ENCODE assay signal across 16 cellular contexts in genomic region chr3:141952611-141953010, GRCh38.
"Had no signal": no experiment of that assay in that cellular context is flagged by ENCODE, and none has a peak within 500 bp of the region (broad histone marks: within the 10 kb centered on the region; RNA-seq: fewer than 3 reads in every experiment).

No MANE protein-coding gene starts in this region.

- H3K27ac Mint-ChIP-seq: activated CD4-positive, alpha-beta T cell treated with anti-CD3 and anti-CD28 coated beads, Interleukin-2, amount 10 ng/mL, durations not matched to agents 7 days and 5 days; natural killer cell had no signal

- H3K27me3 ChIP-seq: gastrocnemius medialis, heart left ventricle, left lung, stomach had no signal

- H3K9me3 ChIP-seq: gastrocnemius medialis, heart left ventricle, left lung, stomach, thoracic aorta had no signal

- ATAC-seq: gastrocnemius medialis, heart left ventricle, left lung, natural killer cell had no signal

- H3K27me3 Mint-ChIP-seq: activated CD4-positive, alpha-beta T cell treated with anti-CD3 and anti-CD28 coated beads, Interleukin-2, amount 10 ng/mL, durations not matched to agents 7 days and 5 days had no signal

- DNase-seq: activated CD4-positive, alpha-beta T cell treated with anti-CD3 and anti-CD28 coated beads, Interleukin-2, amount 10 ng/mL, durations not matched to agents 7 days and 5 days; activated CD4-positive, CD25-positive, alpha-beta regulatory T cell; activated naive CD4-positive, alpha-beta T cell; anterior cingulate cortex; cerebellar nuclear complex; effector CD8-positive, alpha-beta T cell; gastrocnemius medialis; heart left ventricle; immature natural killer cell; left lung; natural killer cell; occipital lobe; stimulated activated CD4-positive, alpha-beta T cell treated with anti-CD3 and anti-CD28 coated beads, Interleukin-1b, Interleukin-23, amount 100 ng/mL, for 48 hours; stomach; T-helper 2 cell had no signal

- H3K4me3 ChIP-seq: gastrocnemius medialis, heart left ventricle, left lung, stomach, thoracic aorta had no signal

- H3K4me3 Mint-ChIP-seq: activated CD4-positive, alpha-beta T cell treated with anti-CD3 and anti-CD28 coated beads, Interleukin-2, amount 10 ng/mL, durations not matched to agents 7 days and 5 days; immature natural killer cell; natural killer cell had no signal

- H3K27ac ChIP-seq: gastrocnemius medialis, heart left ventricle, left lung, stomach, thoracic aorta had no signal

- H3K4me1 ChIP-seq: gastrocnemius medialis, heart left ventricle, left lung had no signal

- H3K9me3 Mint-ChIP-seq: activated CD4-positive, alpha-beta T cell treated with anti-CD3 and anti-CD28 coated beads, Interleukin-2, amount 10 ng/mL, durations not matched to agents 7 days and 5 days; immature natural killer cell; natural killer cell had no signal
